ENCODE assay signal across 8 cellular contexts in the genomic region with DNA sequence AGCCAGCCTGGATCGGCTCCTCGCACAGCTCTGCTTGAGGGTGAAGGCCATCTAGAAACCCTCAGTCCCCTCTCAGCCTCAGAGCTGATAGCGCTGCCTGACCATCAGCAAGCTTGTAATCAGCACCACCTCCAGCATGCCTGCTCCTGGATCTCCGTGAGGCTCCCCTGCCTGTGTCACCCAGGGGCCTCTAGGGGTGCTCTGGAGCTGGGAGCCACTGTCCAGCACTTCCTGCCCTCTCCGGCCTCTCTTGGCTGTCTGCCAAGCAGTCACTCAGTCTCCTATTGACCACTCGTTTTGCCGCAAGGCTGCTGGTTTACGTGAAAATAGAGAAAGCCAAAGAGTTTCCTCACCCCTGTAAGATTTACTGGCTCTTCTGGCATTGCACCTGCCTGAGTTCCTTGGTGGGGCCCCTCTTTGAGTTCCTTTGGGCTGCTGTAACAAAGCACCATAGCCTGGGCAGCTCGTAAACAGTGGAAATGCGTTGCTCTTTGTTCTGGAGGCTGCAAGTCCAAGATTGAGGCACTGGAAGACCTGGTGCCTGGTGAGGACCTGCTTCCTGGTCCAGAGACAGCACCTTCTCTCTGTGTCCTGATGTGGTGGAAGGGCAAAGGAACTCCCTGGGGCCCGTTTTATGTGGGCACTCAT. TPM values are rescaled to one million over a fixed set of nuclear protein-coding genes. Genes with fewer than 3 reads are reported as not detected.
DNase-seq lines count a peak whose midpoint lies in the region; FAIRE-seq and TF ChIP-seq lines count a peak whose summit lies in the region.

No MANE protein-coding gene starts in this region.

- no peaks in the 10 kb centered on the region for H3K79me2 ChIP-seq in endothelial cell of umbilical vein (ENCODE audit: control insufficient read depth, insufficient read depth, low read length)

- FAIRE-seq in endothelial cell of umbilical vein (lab: Jason Lieb, UNC), result peak; percentile 81
- no peak for FAIRE-seq in GM19239 (lab: Jason Lieb, UNC)

- H3K36me3 ChIP-seq in Peyer's patch, result peaks cover 0 to 8% (median 0%) of the 10 kb centered on the region in 3 donors
- H3K36me3 ChIP-seq in endothelial cell of umbilical vein (ENCODE audit: control insufficient read depth in 2 of 2, extremely low read depth in 1 of 2, insufficient read depth in 2 of 2, low read length in 2 of 2), result peaks cover 0 to 1% of the 10 kb centered on the region in 2 experiments
- H3K36me3 ChIP-seq in mesenchymal stem cell (ENCODE audit: control insufficient read depth in 1 of 2, insufficient read depth in 2 of 2, low read depth in 1 of 2, low read length in 2 of 2), result peaks cover 8 to 38% of the 10 kb centered on the region in 2 experiments

- no peak overlapping the region for H2BK5ac ChIP-seq in mesenchymal stem cell (ENCODE audit: low read depth, low read length, poor library complexity, severe bottlenecking)

- peak overlapping the region; percentile 12 for H4K8ac ChIP-seq in mesenchymal stem cell (ENCODE audit: low read length)

- H3K18ac ChIP-seq in mesenchymal stem cell (ENCODE audit: low read depth in 1 of 2, low read length in 2 of 2), result no peak overlapping the region

- no peak overlapping the region for H3K14ac ChIP-seq in mesenchymal stem cell (ENCODE audit: low read length in 2 of 2)

- no peak overlapping the region for H2BK12ac ChIP-seq in mesenchymal stem cell (ENCODE audit: low read length in 2 of 2)

- TF ChIP-seq POLR2A in Peyer's patch (IDR thresholded peaks at IDR 0.05) (peak in 1 of 2 donors; percentile 7), endothelial cell of umbilical vein (IDR thresholded peaks at IDR 0.05; ENCODE audit: low read depth, low read length) (no peak)

- H2BK120ac ChIP-seq in mesenchymal stem cell (ENCODE audit: low read depth, low read length), result peak overlapping the region; percentile 27

- H3K9me3 ChIP-seq in Peyer's patch (no peaks in the 10 kb centered on the region), endothelial cell of umbilical vein (replicated peaks; ENCODE audit: control insufficient read depth, insufficient read depth, low read length) (no peaks in the 10 kb centered on the region), mesenchymal stem cell (ENCODE audit: control insufficient read depth, low read length) (no peaks in the 10 kb centered on the region)

- H3K23ac ChIP-seq in mesenchymal stem cell (ENCODE audit: low read length in 2 of 2), result no peak overlapping the region

- BruUV-seq in endothelial cell of umbilical vein (replicated peaks; lab: Mats Ljungman, UMichigan), result no TSS peak

- H3K79me1 ChIP-seq in mesenchymal stem cell (replicated peaks; ENCODE audit: low read length, poor library complexity, severe bottlenecking), result no peaks in the 10 kb centered on the region

- CTCF ChIA-PET in endothelial cell of umbilical vein (lab: Charles Lee), result interaction anchor here (1.0 to 1.6 kb wide), 4 partner anchors 13 to 236 kb away, joined by 3 to 10 read pairs (median 4); a partner anchor contains a TSS

- H3K27me3 ChIP-seq in Peyer's patch (no peaks in the 10 kb centered on the region), endothelial cell of umbilical vein (ENCODE audit: control insufficient read depth in 2 of 2, insufficient read depth in 2 of 2, low read length in 2 of 2) (no peaks in the 10 kb centered on the region), mesenchymal stem cell (ENCODE audit: control insufficient read depth in 1 of 2, insufficient read depth in 1 of 2, low read length in 2 of 2) (no peaks in the 10 kb centered on the region)

- dilution Hi-C loops in endothelial cell of umbilical vein (cut with MboI; ENCODE audit: extremely low pct_ligation_motif_present, low sequenced_read_pairs), result no loop called here

- no peak overlapping the region for H3K9ac ChIP-seq in endothelial cell of umbilical vein (replicated peaks; ENCODE audit: extremely low read depth, insufficient read depth, low read length)
- H3K9ac ChIP-seq in mesenchymal stem cell (ENCODE audit: low read length), result no peak overlapping the region

- peak overlapping the region in 1 of 2 experiments; percentile 35 for H3K4ac ChIP-seq in mesenchymal stem cell (ENCODE audit: low read depth in 1 of 2, low read length in 2 of 2)

- POLR2A ChIA-PET in endothelial cell of umbilical vein (lab: Charles Lee), result no interaction called here

- peak overlapping the region in 3 of 4 donors; percentile 75 to 93 (median 91) for H3K27ac ChIP-seq in Peyer's patch
- H3K27ac ChIP-seq in endothelial cell of umbilical vein (ENCODE audit: insufficient read depth, low read depth, low read length), result no peak overlapping the region
- no peak overlapping the region for H3K27ac ChIP-seq in mesenchymal stem cell (ENCODE audit: low read length, poor library complexity, severe bottlenecking)

- peak overlapping the region in 2 of 4 donors; percentile 63 to 66 for H3K4me3 ChIP-seq in Peyer's patch
- no peak overlapping the region for H3K4me3 ChIP-seq in endothelial cell of umbilical vein (replicated peaks in 1 of 3; ENCODE audit: insufficient read depth in 1 of 3, low read depth in 1 of 3, low read length in 3 of 3)
- no peak overlapping the region for H3K4me3 ChIP-seq in mesenchymal stem cell (ENCODE audit: insufficient read depth in 1 of 2, low read depth in 1 of 2, low read length in 2 of 2)

- no peak overlapping the region for H4K91ac ChIP-seq in mesenchymal stem cell (ENCODE audit: low read length)

- no peaks in the 10 kb centered on the region for H4K20me1 ChIP-seq in endothelial cell of umbilical vein (replicated peaks; ENCODE audit: control insufficient read depth, extremely low read depth, insufficient read depth, low read length)

- no peak overlapping the region for H3K4me2 ChIP-seq in endothelial cell of umbilical vein (ENCODE audit: insufficient read depth, low read length)
- H3K4me2 ChIP-seq in mesenchymal stem cell (ENCODE audit: low read length, poor library complexity, severe bottlenecking), result no peak overlapping the region

- no peaks in the 10 kb centered on the region for H3K9me1 ChIP-seq in endothelial cell of umbilical vein (replicated peaks; ENCODE audit: control insufficient read depth, extremely low read depth, insufficient read depth, low read length)

- H2AFZ ChIP-seq in endothelial cell of umbilical vein (ENCODE audit: low read depth, low read length) (no peak overlapping the region), mesenchymal stem cell (ENCODE audit: low read depth, low read length) (no peak overlapping the region)

- WGBS in mesenchymal stem cell, result 45% methylated on average over 10 of the region's 11 CpGs

- DNase-seq in stimulated activated CD4-positive, alpha-beta T cell treated with anti-CD3 and anti-CD28 coated beads, Interleukin-4, amount 100 ng/mL, for 1 hour, result peak; percentile 0
- no peak for DNase-seq in stimulated activated CD4-positive, alpha-beta T cell treated with anti-CD3 and anti-CD28 coated beads, Interleukin-2, amount 100 ng/mL, for 48 hours
- peak in 2 of 3 donors; percentile 79 to 85 for DNase-seq in Peyer's patch
- DNase-seq in endothelial cell of umbilical vein (ENCODE audit: low read depth, low spot score), result peak; percentile 70
- DNase-seq in mesenchymal stem cell, result peak; percentile 73
- no peak for DNase-seq in GOT3 (lab: John Stamatoyannopoulos, UW)
- no peak for DNase-seq in GM19239 (ENCODE audit: insufficient read length, low spot score)
- no peak for DNase-seq in DMS79 (lab: John Stamatoyannopoulos, UW)

- H2AK5ac ChIP-seq in mesenchymal stem cell (ENCODE audit: low read length, severe bottlenecking), result no peak overlapping the region

- intact Hi-C loops in endothelial cell of umbilical vein (cut with micrococcal nuclease), result loop anchor here (1.0 to 5.0 kb wide), 2 partner anchors 38 to 308 kb away; no protein-coding TSS in a partner anchor

- TF ChIP-seq CTCF in Peyer's patch (IDR thresholded peaks at IDR 0.05) (peak in 4 of 6 experiments; percentile 49 to 83 (median 74)), endothelial cell of umbilical vein (IDR thresholded peaks at IDR 0.05; ENCODE audit: extremely low read depth in 1 of 2, insufficient read depth in 1 of 2, low read depth in 1 of 2, low read length in 2 of 2) (peak; percentile 74 to 85)

- no peak overlapping the region for H2BK15ac ChIP-seq in mesenchymal stem cell (ENCODE audit: low read depth, poor library complexity, severe bottlenecking)

- H3K4me1 ChIP-seq in Peyer's patch, result peaks cover 0 to 19% (median 4%) of the 10 kb centered on the region in 4 donors
- H3K4me1 ChIP-seq in endothelial cell of umbilical vein (ENCODE audit: control insufficient read depth, extremely low read depth, insufficient read depth, low read length), result peaks cover 2% of the 10 kb centered on the region
- peaks cover 12% of the 10 kb centered on the region for H3K4me1 ChIP-seq in mesenchymal stem cell (ENCODE audit: control insufficient read depth, insufficient read depth, low read depth, low read length)

RNA-seq across cellular contexts. Expression of a gene that starts 17.9 kb away (rescaled TPM):
- total RNA-seq in Peyer's patch (10 to 100 TPM; 48.3 to 96.4 (median 78.9) TPM), endothelial cell of umbilical vein (37.9 and 39.9 TPM in 2 replicates)
- polyA plus RNA-seq in endothelial cell of umbilical vein, result 25.2 and 36.7 TPM in 2 replicates
- 13.1 and 20.9 TPM in 2 replicates for polyA plus RNA-seq in endothelial cell of umbilical vein (2011; cell fraction: cytosol; rRNA removed)
- 116 and 147 TPM in 2 replicates for polyA plus RNA-seq in endothelial cell of umbilical vein (2011; cell fraction: nucleus; rRNA removed)
- 20.9 and 28.5 TPM in 2 replicates for polyA plus RNA-seq in endothelial cell of umbilical vein (2012)
- polyA minus RNA-seq in endothelial cell of umbilical vein, result 11.4 and 20.2 TPM in 2 replicates
- polyA minus RNA-seq in endothelial cell of umbilical vein (2011; cell fraction: cytosol; rRNA and poly(A)+ RNA removed), result 6.3 TPM
- polyA minus RNA-seq in endothelial cell of umbilical vein (2011; cell fraction: nucleus; rRNA and poly(A)+ RNA removed), result 21.9 and 32.9 TPM in 2 replicates
- 8.9 TPM for polyA plus RNA-seq in mesenchymal stem cell (2013, experiment 1 of 2)
- polyA plus RNA-seq in mesenchymal stem cell (2013, experiment 2 of 2), result 8.8 TPM

RNA-seq across cellular contexts. Expression of a gene that starts 20.9 kb away (rescaled TPM):
- total RNA-seq in Peyer's patch, result 100 to 1,000 TPM in 3 of 4 donors, 10 to 100 TPM in 1; 61.1 to 341 (median 261) TPM
- total RNA-seq in endothelial cell of umbilical vein, result 0.25 and 0.33 TPM in 2 replicates
- 0.18 TPM in 2 replicates for polyA plus RNA-seq in endothelial cell of umbilical vein
- 0.12 and 0.16 TPM in 2 replicates for polyA plus RNA-seq in endothelial cell of umbilical vein (2011; cell fraction: cytosol; rRNA removed)
- polyA plus RNA-seq in endothelial cell of umbilical vein (2011; cell fraction: nucleus; rRNA removed), result 0.58 and 1.4 TPM in 2 replicates
- polyA plus RNA-seq in endothelial cell of umbilical vein (2012), result 0.18 and 0.29 TPM in 2 replicates
- polyA minus RNA-seq in endothelial cell of umbilical vein, result 0.21 TPM in 1 of 2 replicates, not detected in the other
- not detected for polyA minus RNA-seq in endothelial cell of umbilical vein (2011; cell fraction: cytosol; rRNA and poly(A)+ RNA removed)
- 0.63 TPM in 1 of 2 replicates, not detected in the other for polyA minus RNA-seq in endothelial cell of umbilical vein (2011; cell fraction: nucleus; rRNA and poly(A)+ RNA removed)
- 0.15 TPM for polyA plus RNA-seq in mesenchymal stem cell (2013, experiment 1 of 2)
- 0.21 TPM for polyA plus RNA-seq in mesenchymal stem cell (2013, experiment 2 of 2)

RNA-seq across cellular contexts. Expression of a gene that starts 36.1 kb away (rescaled TPM):
- 100 to 1,000 TPM in 3 of 4 donors, 10 to 100 TPM in 1; 85.0 to 175 (median 154) TPM for total RNA-seq in Peyer's patch
- total RNA-seq in endothelial cell of umbilical vein, result 62.1 and 67.1 TPM in 2 replicates
- 35.8 and 47.3 TPM in 2 replicates for polyA plus RNA-seq in endothelial cell of umbilical vein
- polyA plus RNA-seq in endothelial cell of umbilical vein (2011; cell fraction: cytosol; rRNA removed), result 27.5 and 41.8 TPM in 2 replicates
- polyA plus RNA-seq in endothelial cell of umbilical vein (2011; cell fraction: nucleus; rRNA removed), result 45.9 and 55.5 TPM in 2 replicates
- polyA plus RNA-seq in endothelial cell of umbilical vein (2012), result 42.5 and 75.3 TPM in 2 replicates
- 17.3 and 23.2 TPM in 2 replicates for polyA minus RNA-seq in endothelial cell of umbilical vein
- polyA minus RNA-seq in endothelial cell of umbilical vein (2011; cell fraction: cytosol; rRNA and poly(A)+ RNA removed), result 28.5 TPM
- polyA minus RNA-seq in endothelial cell of umbilical vein (2011; cell fraction: nucleus; rRNA and poly(A)+ RNA removed), result 14.5 and 21.9 TPM in 2 replicates
- 42.6 TPM for polyA plus RNA-seq in mesenchymal stem cell (2013, experiment 1 of 2)
- 43.8 TPM for polyA plus RNA-seq in mesenchymal stem cell (2013, experiment 2 of 2)

RNA-seq across cellular contexts. Expression of a gene that starts 44.3 kb away (rescaled TPM):
- total RNA-seq in Peyer's patch (10 to 100 TPM in 1 of 4 donors, 1 to 10 TPM in 3; 4.2 to 10.1 (median 7.1) TPM), endothelial cell of umbilical vein (2.1 and 2.2 TPM in 2 replicates)
- polyA plus RNA-seq in endothelial cell of umbilical vein, result 4.3 and 5.7 TPM in 2 replicates
- polyA plus RNA-seq in endothelial cell of umbilical vein (2011; cell fraction: cytosol; rRNA removed), result 2.2 and 3.2 TPM in 2 replicates
- 3.0 and 3.8 TPM in 2 replicates for polyA plus RNA-seq in endothelial cell of umbilical vein (2011; cell fraction: nucleus; rRNA removed)
- polyA plus RNA-seq in endothelial cell of umbilical vein (2012), result 3.0 and 3.8 TPM in 2 replicates
- polyA minus RNA-seq in endothelial cell of umbilical vein, result 1.4 and 4.7 TPM in 2 replicates
- polyA minus RNA-seq in endothelial cell of umbilical vein (2011; cell fraction: cytosol; rRNA and poly(A)+ RNA removed), result 0.51 TPM
- 3.1 and 4.6 TPM in 2 replicates for polyA minus RNA-seq in endothelial cell of umbilical vein (2011; cell fraction: nucleus; rRNA and poly(A)+ RNA removed)
- 3.5 TPM for polyA plus RNA-seq in mesenchymal stem cell (2013, experiment 1 of 2)
- polyA plus RNA-seq in mesenchymal stem cell (2013, experiment 2 of 2), result 4.1 TPM

RNA-seq across cellular contexts. Expression of a gene that starts 46.6 kb away (rescaled TPM):
- total RNA-seq in Peyer's patch, result 10 to 100 TPM; 27.8 to 89.1 (median 40.1) TPM
- 12.2 and 16.0 TPM in 2 replicates for total RNA-seq in endothelial cell of umbilical vein
- polyA plus RNA-seq in endothelial cell of umbilical vein, result 7.7 and 9.0 TPM in 2 replicates
- 3.4 and 5.0 TPM in 2 replicates for polyA plus RNA-seq in endothelial cell of umbilical vein (2011; cell fraction: cytosol; rRNA removed)
- 19.7 and 27.1 TPM in 2 replicates for polyA plus RNA-seq in endothelial cell of umbilical vein (2011; cell fraction: nucleus; rRNA removed)
- polyA plus RNA-seq in endothelial cell of umbilical vein (2012), result 7.6 and 8.0 TPM in 2 replicates
- 10.6 and 13.9 TPM in 2 replicates for polyA minus RNA-seq in endothelial cell of umbilical vein
- 9.9 TPM for polyA minus RNA-seq in endothelial cell of umbilical vein (2011; cell fraction: cytosol; rRNA and poly(A)+ RNA removed)
- 25.4 and 27.0 TPM in 2 replicates for polyA minus RNA-seq in endothelial cell of umbilical vein (2011; cell fraction: nucleus; rRNA and poly(A)+ RNA removed)
- polyA plus RNA-seq in mesenchymal stem cell (2013, experiment 1 of 2), result 3.6 TPM
- 2.7 TPM for polyA plus RNA-seq in mesenchymal stem cell (2013, experiment 2 of 2)

Comparison
In these comparisons a context has a peak if more than half of its experiments do, and no peak if none do; other contexts are left out.
1. DNase-seq: peak in stimulated activated CD4-positive, alpha-beta T cell treated with anti-CD3 and anti-CD28 coated beads, Interleukin-4, amount 100 ng/mL, for 1 hour (single experiment), Peyer's patch (2 of 3), endothelial cell of umbilical vein (single experiment) and mesenchymal stem cell (single experiment); none in stimulated activated CD4-positive, alpha-beta T cell treated with anti-CD3 and anti-CD28 coated beads, Interleukin-2, amount 100 ng/mL, for 48 hours (0 of 2), GOT3 (single experiment), GM19239 (single experiment) and DMS79 (single experiment).
2. H3K27ac ChIP-seq: peak in Peyer's patch (3 of 4); none in endothelial cell of umbilical vein (single experiment) and mesenchymal stem cell (single experiment).
3. RNA of a gene that starts 20.9 kb away (total RNA-seq): 61.1 to 341 TPM in Peyer's patch; 0.25 to 0.33 TPM in endothelial cell of umbilical vein; every median in the first group is over 10 times any median in the second.